In genomic region chr12:122945047-122945592, GRCh38 we compare ENCODE assay signal across 19 cellular contexts. TPM values are rescaled to one million over a fixed set of nuclear protein-coding genes. Genes with fewer than 3 reads are reported as not detected.
DNase-seq lines count a peak whose midpoint lies in the region; ATAC-seq, FAIRE-seq and TF ChIP-seq lines count a peak whose summit lies in the region.
"Had no signal": no experiment of that assay in that cellular context is flagged by ENCODE, and none has a peak within 500 bp of the region (broad histone marks: within the 10 kb centered on the region; RNA-seq: fewer than 3 reads in every experiment).

No MANE protein-coding gene starts in this region.

- ATAC-seq in A549 = no peak
- no peak for ATAC-seq in GM19467 (IDR thresholded peaks at IDR 0.05; ENCODE audit: unreplicated experiment)
- ATAC-seq in GM21390 (IDR thresholded peaks at IDR 0.05; ENCODE audit: unreplicated experiment) = no peak
- no peak for ATAC-seq in HG02840 (IDR thresholded peaks at IDR 0.05; ENCODE audit: low FRiP score, unreplicated experiment)
- no peak for ATAC-seq in HG02623 (IDR thresholded peaks at IDR 0.05; ENCODE audit: unreplicated experiment)
- ATAC-seq: activated naive CD8-positive, alpha-beta T cell treated with anti-CD3 and anti-CD28 coated beads, Interleukin-2, amount 50 U/mL, for 24 hours; upper lobe of right lung had no signal

- peak overlapping the region; percentile 76 to 87 for H3K27ac ChIP-seq in A549
- H3K27ac ChIP-seq in osteoblast (ENCODE audit: low read depth, low read length) = peak overlapping the region; percentile 33
- H3K27ac ChIP-seq: upper lobe of right lung had no signal

- peak overlapping the region; percentile 58 for H3K4me2 ChIP-seq in A549
- H3K4me2 ChIP-seq in osteoblast (ENCODE audit: insufficient read depth, low read length) = no peak overlapping the region

- peaks cover 60% of the 10 kb centered on the region for H3K4me1 Mint-ChIP-seq in dendritic cell treated with granulocyte-macrophage colony-stimulating factor and Interleukin-4, amounts not matched to agents 40 ng/mL and 50 ng/mL, for 4 days (ENCODE audit: low read depth)

- H3K9me3 Mint-ChIP-seq in dendritic cell treated with granulocyte-macrophage colony-stimulating factor and Interleukin-4, amounts not matched to agents 40 ng/mL and 50 ng/mL, for 4 days = no peaks in the 10 kb centered on the region
- H3K9me3 Mint-ChIP-seq: activated naive CD8-positive, alpha-beta T cell treated with anti-CD3 and anti-CD28 coated beads, Interleukin-2, amount 50 U/mL, for 24 hours had no signal

- no peaks in the 10 kb centered on the region for H4K20me1 ChIP-seq in osteoblast (ENCODE audit: insufficient read depth, low read length)

- peaks cover 66% of the 10 kb centered on the region for H3K4me1 ChIP-seq in A549
- H3K4me1 ChIP-seq in osteoblast (ENCODE audit: insufficient read depth, low read length) = peaks cover 21% of the 10 kb centered on the region

- H3K27me3 ChIP-seq in MG63 (no peaks in the 10 kb centered on the region), osteoblast (ENCODE audit: insufficient read depth, low read length) (no peaks in the 10 kb centered on the region)
- H3K27me3 ChIP-seq: upper lobe of right lung had no signal

- H3K4me3 Mint-ChIP-seq in dendritic cell treated with granulocyte-macrophage colony-stimulating factor and Interleukin-4, amounts not matched to agents 40 ng/mL and 50 ng/mL, for 4 days = no peak overlapping the region
- H3K4me3 Mint-ChIP-seq: activated naive CD8-positive, alpha-beta T cell treated with anti-CD3 and anti-CD28 coated beads, Interleukin-2, amount 50 U/mL, for 24 hours had no signal

- FAIRE-seq in A549 (lab: Jason Lieb, UNC) = no peak
- FAIRE-seq: D721Med had no signal

- H3K9me3 ChIP-seq in A549 = no peaks in the 10 kb centered on the region
- H3K9me3 ChIP-seq in MG63 = no peaks in the 10 kb centered on the region
- no peaks in the 10 kb centered on the region for H3K9me3 ChIP-seq in osteoblast (ENCODE audit: low read depth, low read length)
- H3K9me3 ChIP-seq: upper lobe of right lung had no signal

- H3K4me3 ChIP-seq in A549 (no peak overlapping the region), MG63 (no peak overlapping the region), osteoblast (ENCODE audit: insufficient read depth, low read length) (no peak overlapping the region)
- H3K4me3 ChIP-seq: skin epidermis, upper lobe of right lung had no signal

- H3K27ac Mint-ChIP-seq in dendritic cell treated with granulocyte-macrophage colony-stimulating factor and Interleukin-4, amounts not matched to agents 40 ng/mL and 50 ng/mL, for 4 days = peak overlapping the region; percentile 60
- H3K27ac Mint-ChIP-seq: activated naive CD8-positive, alpha-beta T cell treated with anti-CD3 and anti-CD28 coated beads, Interleukin-2, amount 50 U/mL, for 24 hours had no signal

- no peaks in the 10 kb centered on the region for H3K79me2 ChIP-seq in osteoblast (ENCODE audit: insufficient read depth, low read length)

- no peaks in the 10 kb centered on the region for H3K36me3 Mint-ChIP-seq in dendritic cell treated with granulocyte-macrophage colony-stimulating factor and Interleukin-4, amounts not matched to agents 40 ng/mL and 50 ng/mL, for 4 days (ENCODE audit: low read depth)

- no peak for TF ChIP-seq RAD21 in A549 (conservative IDR thresholded peaks at IDR 0.05 in 1 of 2, IDR thresholded peaks at IDR 0.05 in 1 of 2)

- no peak overlapping the region for H2AFZ ChIP-seq in osteoblast (ENCODE audit: low read length)

- DNase-seq in A549 (ENCODE audit: low read depth in 1 of 2, low spot score in 1 of 2) (no peak), MG63 (peak; percentile 68), osteoblast (ENCODE audit: insufficient read length, low spot score, missing footprints) (no peak)
- DNase-seq: activated CD4-positive, alpha-beta T cell treated with anti-CD3 and anti-CD28 coated beads for 48 hours; activated naive CD8-positive, alpha-beta T cell treated with anti-CD3 and anti-CD28 coated beads, Interleukin-2, amount 50 U/mL, for 24 hours; activated T-cell treated with anti-CD3 and anti-CD28 coated beads, Interleukin-2, amount 50 U/mL, for 1 hour; cerebellar nuclear complex; GDM1; glutamatergic neuron; NCI-H1048; stimulated activated CD4-positive, alpha-beta T cell treated with anti-CD3 and anti-CD28 coated beads, Interleukin-4, amount 100 ng/mL, for 4 hours; upper lobe of right lung had no signal

- intact Hi-C loops in dendritic cell treated with granulocyte-macrophage colony-stimulating factor and Interleukin-4, amounts not matched to agents 40 ng/mL and 50 ng/mL, for 4 days (cut with micrococcal nuclease) = loop anchor here (5.0 kb wide), 1 partner anchor 48 kb away; the partner anchor contains the start of gene VPS37B

- TF ChIP-seq POLR2A in A549 (IDR thresholded peaks at IDR 0.05; ENCODE audit: low read length) = no peak

- CTCF ChIA-PET in A549 (lab: Yijun Ruan, JAX) = interaction anchor here (1.0 to 25.9 kb wide), 10 partner anchors 11 to 151 kb away, joined by 3 to 522 read pairs (median 6); no protein-coding TSS in a partner anchor

- peaks cover 4% of the 10 kb centered on the region for H3K27me3 Mint-ChIP-seq in dendritic cell treated with granulocyte-macrophage colony-stimulating factor and Interleukin-4, amounts not matched to agents 40 ng/mL and 50 ng/mL, for 4 days
- H3K27me3 Mint-ChIP-seq: activated naive CD8-positive, alpha-beta T cell treated with anti-CD3 and anti-CD28 coated beads, Interleukin-2, amount 50 U/mL, for 24 hours had no signal

- no peak for TF ChIP-seq EP300 in A549 (IDR thresholded peaks at IDR 0.05)

- no peaks in the 10 kb centered on the region for H3K36me3 ChIP-seq in MG63
- peaks cover 6% of the 10 kb centered on the region for H3K36me3 ChIP-seq in osteoblast (ENCODE audit: insufficient read depth, low read length)
- H3K36me3 ChIP-seq: upper lobe of right lung had no signal

- POLR2A ChIA-PET in A549 (lab: Yijun Ruan, JAX) = no interaction called here

- WGBS in A549 (ENCODE audit: missing lambda C conversion rate) = 83% methylated on average over 8 of the region's 8 CpGs

- TF ChIP-seq CTCF in A549 (IDR thresholded peaks at IDR 0.05) (no peak), osteoblast (IDR thresholded peaks at IDR 0.05; ENCODE audit: extremely low read depth, low read depth, low read length) (no peak)

TF ChIP-seq in A549, 52 proteins besides CTCF, POLR2A, EP300 and RAD21:
- TF ChIP-seq ZNF302 (CRISPR knock-in tag; IDR thresholded peaks at IDR 0.05) (no peak), TFCP2L1 (CRISPR knock-in tag; IDR thresholded peaks at IDR 0.05) (no peak), RCOR1 (IDR thresholded peaks at IDR 0.05; ENCODE audit: low read depth, low read length) (no peak), MAFK (IDR thresholded peaks at IDR 0.05; ENCODE audit: partially characterized antibody) (no peak)
TF ChIP-seq in A549: peak in this region for 0.

RNA-seq across cellular contexts. Expression of gene ABCB9, which starts 21.1 kb away (rescaled TPM):
- polyA plus RNA-seq in A549 (2011; rRNA removed) (2.7 and 3.1 TPM in 2 replicates), A549 (2017; fragmentation: RNase III; extraction: RNeasy Plus Mini Kit Qiagen cat#74134 plus additional on column Dnase treatment) (4.8 to 5.8 TPM (median 5.0 TPM) in 3 replicates)
- 4.5 and 6.7 TPM in 2 replicates for polyA plus RNA-seq in A549 (2012; cell fraction: cytosol; rRNA removed)
- polyA plus RNA-seq in A549 (2012; cell fraction: nucleus; rRNA removed) = 13.3 and 15.2 TPM in 2 replicates
- polyA minus RNA-seq in A549 (2011; rRNA and poly(A)+ RNA removed) = 10.3 and 10.5 TPM in 2 replicates
- 6.4 and 10.0 TPM in 2 replicates for total RNA-seq in MG63 (2014; rRNA removed; shearing (Covaris generic); ENCODE audit: low replicate concordance)
- total RNA-seq in osteoblast = 11.9 and 13.0 TPM in 2 replicates

RNA-seq across cellular contexts. Expression of gene OGFOD2, which starts 29.9 kb away (rescaled TPM):
- polyA plus RNA-seq in A549 (2011; rRNA removed) (11.0 and 11.8 TPM in 2 replicates), A549 (2017; fragmentation: RNase III; extraction: RNeasy Plus Mini Kit Qiagen cat#74134 plus additional on column Dnase treatment) (15.7 to 18.2 TPM (median 17.5 TPM) in 3 replicates)
- polyA plus RNA-seq in A549 (2012; cell fraction: cytosol; rRNA removed) = 26.7 and 34.0 TPM in 2 replicates
- polyA plus RNA-seq in A549 (2012; cell fraction: nucleus; rRNA removed) = 88.1 and 96.6 TPM in 2 replicates
- 17.6 and 21.3 TPM in 2 replicates for polyA minus RNA-seq in A549 (2011; rRNA and poly(A)+ RNA removed)
- total RNA-seq in MG63 (2014; rRNA removed; shearing (Covaris generic); ENCODE audit: low replicate concordance) = 15.9 and 24.2 TPM in 2 replicates
- total RNA-seq in osteoblast = 6.5 and 8.3 TPM in 2 replicates

RNA-seq across cellular contexts. Expression of gene ARL6IP4, which starts 35.4 kb away (rescaled TPM):
- polyA plus RNA-seq in A549 (2011; rRNA removed) = 152 and 209 TPM in 2 replicates
- 289 and 369 TPM in 2 replicates for polyA plus RNA-seq in A549 (2012; cell fraction: cytosol; rRNA removed)
- 208 and 222 TPM in 2 replicates for polyA plus RNA-seq in A549 (2012; cell fraction: nucleus; rRNA removed)
- 196 to 211 TPM (median 208 TPM) in 3 replicates for polyA plus RNA-seq in A549 (2017; fragmentation: RNase III; extraction: RNeasy Plus Mini Kit Qiagen cat#74134 plus additional on column Dnase treatment)
- polyA minus RNA-seq in A549 (2011; rRNA and poly(A)+ RNA removed) = 39.6 and 41.8 TPM in 2 replicates
- 276 and 413 TPM in 2 replicates for total RNA-seq in MG63 (2014; rRNA removed; shearing (Covaris generic); ENCODE audit: low replicate concordance)
- total RNA-seq in osteoblast = 117 and 118 TPM in 2 replicates

RNA-seq across cellular contexts. Expression of gene VPS37B, which starts 49.2 kb away (rescaled TPM):
- polyA plus RNA-seq in A549 (2011; rRNA removed) (14.4 and 18.6 TPM in 2 replicates), A549 (2017; fragmentation: RNase III; extraction: RNeasy Plus Mini Kit Qiagen cat#74134 plus additional on column Dnase treatment) (16.0 to 17.0 TPM (median 16.2 TPM) in 3 replicates)
- polyA plus RNA-seq in A549 (2012; cell fraction: cytosol; rRNA removed) = 21.2 and 21.5 TPM in 2 replicates
- 27.6 and 29.8 TPM in 2 replicates for polyA plus RNA-seq in A549 (2012; cell fraction: nucleus; rRNA removed)
- 12.1 and 14.6 TPM in 2 replicates for polyA minus RNA-seq in A549 (2011; rRNA and poly(A)+ RNA removed)
- total RNA-seq in MG63 (2014; rRNA removed; shearing (Covaris generic); ENCODE audit: low replicate concordance) = 15.0 and 21.4 TPM in 2 replicates
- 19.2 and 20.6 TPM in 2 replicates for total RNA-seq in osteoblast
